ENCODE assay signal across 9 cellular contexts in genomic region chr3:149145926-149146325, GRCh38. TPM values are rescaled to one million over a fixed set of nuclear protein-coding genes. Genes with fewer than 3 reads are reported as not detected.
A peak's percentile ranks its signal among the peaks of the same experiment; 100 is the strongest.
DNase-seq lines count a peak whose midpoint lies in the region; ATAC-seq and TF ChIP-seq lines count a peak whose summit lies in the region.
"Had no signal": no experiment of that assay in that cellular context is flagged by ENCODE, and none has a peak within 500 bp of the region (broad histone marks: within the 10 kb centered on the region; RNA-seq: fewer than 3 reads in every experiment).

No MANE protein-coding gene starts in this region.

- H3K27me3 ChIP-seq in BLaER1 = no peaks in the 10 kb centered on the region
- no peaks in the 10 kb centered on the region for H3K27me3 ChIP-seq in colonic mucosa
- no peaks in the 10 kb centered on the region for H3K27me3 ChIP-seq in mesenchymal stem cell (ENCODE audit: control insufficient read depth in 1 of 2, insufficient read depth in 1 of 2, low read length in 2 of 2)
- no peaks in the 10 kb centered on the region for H3K27me3 ChIP-seq in testis

- no peak overlapping the region for H2AFZ ChIP-seq in mesenchymal stem cell (ENCODE audit: low read depth, low read length)

- H3K18ac ChIP-seq in mesenchymal stem cell (ENCODE audit: low read depth in 1 of 2, low read length in 2 of 2) = no peak overlapping the region

- no peak overlapping the region for H2BK5ac ChIP-seq in mesenchymal stem cell (ENCODE audit: low read depth, low read length, poor library complexity, severe bottlenecking)

- no peak overlapping the region for H2BK15ac ChIP-seq in mesenchymal stem cell (ENCODE audit: low read depth, poor library complexity, severe bottlenecking)

- no peak for TF ChIP-seq POLR2A in testis (IDR thresholded peaks at IDR 0.05)

- no peak overlapping the region for H4K8ac ChIP-seq in mesenchymal stem cell (ENCODE audit: low read length)

- CTCF ChIA-PET in HEK293T (lab: Yijun Ruan, JAX) = no interaction called here

- no peak overlapping the region for H3K9ac ChIP-seq in BLaER1
- no peak overlapping the region for H3K9ac ChIP-seq in colonic mucosa (ENCODE audit: low read depth in 2 of 2, low read length in 2 of 2)
- no peak overlapping the region for H3K9ac ChIP-seq in mesenchymal stem cell (ENCODE audit: low read length)

- POLR2A ChIA-PET in HEK293T (lab: Yijun Ruan, JAX) = no interaction called here

- no peak overlapping the region for H2AK5ac ChIP-seq in mesenchymal stem cell (ENCODE audit: low read length, severe bottlenecking)

- ATAC-seq in GM19468 (IDR thresholded peaks at IDR 0.05; ENCODE audit: extremely low read depth, unreplicated experiment) (peak; percentile 85), HG03432 (IDR thresholded peaks at IDR 0.05; ENCODE audit: unreplicated experiment) (peak; percentile 85)

- no peak overlapping the region for H4K91ac ChIP-seq in mesenchymal stem cell (ENCODE audit: low read length)

- WGBS in mesenchymal stem cell = 97% methylated on average over 1 of the region's 1 CpG
- WGBS in testis, 2 donors = 77 to 83% methylated on average over 1 of the region's 1 CpG

- H3K14ac ChIP-seq in mesenchymal stem cell (ENCODE audit: low read length in 2 of 2) = no peak overlapping the region

- peaks cover 13% of the 10 kb centered on the region for H3K79me1 ChIP-seq in mesenchymal stem cell (replicated peaks; ENCODE audit: low read length, poor library complexity, severe bottlenecking)

- H3K9me3 ChIP-seq in BLaER1 (no peaks in the 10 kb centered on the region; the same call in 1 of the 2 replicates), colonic mucosa (no peaks in the 10 kb centered on the region), mesenchymal stem cell (ENCODE audit: control insufficient read depth, low read length) (no peaks in the 10 kb centered on the region), testis (no peaks in the 10 kb centered on the region)

- DNase-seq in colonic mucosa (no peak), mesenchymal stem cell (no peak), testis (no peak), HEK293T (ENCODE audit: extremely low spot score) (no peak), NCI-H748 (lab: John Stamatoyannopoulos, UW; ENCODE audit: unreplicated experiment) (no peak)
- DNase-seq: erythroblast had no signal

- H3K4me2 ChIP-seq in BLaER1 (peak overlapping the region; percentile 58), mesenchymal stem cell (ENCODE audit: low read length, poor library complexity, severe bottlenecking) (no peak overlapping the region)

- peaks cover 31% of the 10 kb centered on the region for H3K36me3 ChIP-seq in BLaER1
- H3K36me3 ChIP-seq in colonic mucosa = no peaks in the 10 kb centered on the region
- H3K36me3 ChIP-seq in mesenchymal stem cell (ENCODE audit: control insufficient read depth in 1 of 2, insufficient read depth in 2 of 2, low read depth in 1 of 2, low read length in 2 of 2) = peaks cover 7 to 79% of the 10 kb centered on the region in 2 experiments
- no peaks in the 10 kb centered on the region for H3K36me3 ChIP-seq in testis (ENCODE audit: low read depth, missing control alignments)

- no peaks in the 10 kb centered on the region for H4K20me1 ChIP-seq in BLaER1

- H3K4ac ChIP-seq in mesenchymal stem cell (ENCODE audit: low read depth in 1 of 2, low read length in 2 of 2) = no peak overlapping the region

- H2BK120ac ChIP-seq in mesenchymal stem cell (ENCODE audit: low read depth, low read length) = no peak overlapping the region

- no peak overlapping the region for H3K23ac ChIP-seq in mesenchymal stem cell (ENCODE audit: low read length in 2 of 2)

- H3K4me3 ChIP-seq in BLaER1 = no peak overlapping the region
- H3K4me3 ChIP-seq in colonic mucosa = no peak overlapping the region
- no peak overlapping the region for H3K4me3 ChIP-seq in mesenchymal stem cell (ENCODE audit: insufficient read depth in 1 of 2, low read depth in 1 of 2, low read length in 2 of 2)
- H3K4me3 ChIP-seq in testis = no peak overlapping the region

- H3K27ac ChIP-seq in BLaER1 (peak overlapping the region; percentile 43), colonic mucosa (peak overlapping the region; percentile 18), mesenchymal stem cell (ENCODE audit: low read length, poor library complexity, severe bottlenecking) (no peak overlapping the region), testis (peak overlapping the region in 1 of 2 donors; percentile 3)

- H3K4me1 ChIP-seq in BLaER1 (peaks cover 61% of the 10 kb centered on the region), colonic mucosa (no peaks in the 10 kb centered on the region), mesenchymal stem cell (ENCODE audit: control insufficient read depth, insufficient read depth, low read depth, low read length) (no peaks in the 10 kb centered on the region), testis (no peaks in the 10 kb centered on the region)

- H2BK12ac ChIP-seq in mesenchymal stem cell (ENCODE audit: low read length in 2 of 2) = no peak overlapping the region

- TF ChIP-seq CTCF in colonic mucosa (IDR thresholded peaks at IDR 0.05) (no peak), testis (IDR thresholded peaks at IDR 0.05) (no peak)

- intact Hi-C loops in colonic mucosa (cut with DNase I) (no loop called here), testis (cut with DNase I; ENCODE audit: low total_unique reads) (no loop called here)

TF ChIP-seq in HEK293T, 16 proteins besides CTCF, POLR2A, EP300 and RAD21:
- TF ChIP-seq LEF1 (IDR thresholded peaks at IDR 0.05; ENCODE audit: borderline replicate concordance) (no peak), FOXK2 (IDR thresholded peaks at IDR 0.05) (no peak), FOXA1 (IDR thresholded peaks at IDR 0.05) (no peak), L3MBTL2 (conservative IDR thresholded peaks at IDR 0.05) (no peak), CTBP1 (IDR thresholded peaks at IDR 0.05; ENCODE audit: borderline replicate concordance) (no peak), FOXM1 (IDR thresholded peaks at IDR 0.05; ENCODE audit: borderline replicate concordance) (no peak), TARDBP (IDR thresholded peaks at IDR 0.05) (no peak)
- TF ChIP-seq, protein P1, sequence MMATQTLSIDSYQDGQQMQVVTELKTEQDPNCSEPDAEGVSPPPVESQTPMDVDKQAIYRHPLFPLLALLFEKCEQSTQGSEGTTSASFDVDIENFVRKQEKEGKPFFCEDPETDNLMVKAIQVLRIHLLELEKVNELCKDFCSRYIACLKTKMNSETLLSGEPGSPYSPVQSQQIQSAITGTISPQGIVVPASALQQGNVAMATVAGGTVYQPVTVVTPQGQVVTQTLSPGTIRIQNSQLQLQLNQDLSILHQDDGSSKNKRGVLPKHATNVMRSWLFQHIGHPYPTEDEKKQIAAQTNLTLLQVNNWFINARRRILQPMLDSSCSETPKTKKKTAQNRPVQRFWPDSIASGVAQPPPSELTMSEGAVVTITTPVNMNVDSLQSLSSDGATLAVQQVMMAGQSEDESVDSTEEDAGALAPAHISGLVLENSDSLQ (IDR thresholded peaks at IDR 0.05) = no peak

RNA-seq across cellular contexts. Expression of gene HPS3, which starts 16.5 kb away (rescaled TPM):
- 10 to 100 TPM; 15.8 to 19.5 TPM for total RNA-seq in colonic mucosa
- polyA plus RNA-seq in mesenchymal stem cell (2013, experiment 1 of 2) = 22.1 TPM
- 23.8 TPM for polyA plus RNA-seq in mesenchymal stem cell (2013, experiment 2 of 2)
- 10 to 100 TPM; 25.8 to 27.8 TPM for total RNA-seq in testis
- 14.6 TPM for polyA plus RNA-seq in testis (ENCODE audit: insufficient read depth, low read depth, low replicate concordance)

RNA-seq across cellular contexts. Expression of gene HLTF, which starts 59.6 kb away (rescaled TPM):
- total RNA-seq in colonic mucosa (10 to 100 TPM; 12.3 to 16.4 TPM), testis (100 to 1,000 TPM; 170 to 200 TPM)
- 15.3 TPM for polyA plus RNA-seq in mesenchymal stem cell (2013, experiment 1 of 2)
- 15.0 TPM for polyA plus RNA-seq in mesenchymal stem cell (2013, experiment 2 of 2)
- 57.3 TPM for polyA plus RNA-seq in testis (ENCODE audit: insufficient read depth, low read depth, low replicate concordance)

Comparison
In these comparisons a context has a peak if more than half of its experiments do, and no peak if none do; other contexts are left out.
1. RNA of gene HLTF, which starts 59.6 kb away (total RNA-seq): 170 to 200 TPM in testis; 12.3 to 16.4 TPM in colonic mucosa; every median in the first group is over 4 times any median in the second.